Comparison of ENCODE assay signal across 9 cellular contexts in genomic region chr7:116165717-116166116, GRCh38. TPM values are rescaled to one million over a fixed set of nuclear protein-coding genes. Genes with fewer than 3 reads are reported as not detected.
A peak's percentile ranks its signal among the peaks of the same experiment; 100 is the strongest.
DNase-seq lines count a peak whose midpoint lies in the region; ATAC-seq and TF ChIP-seq lines count a peak whose summit lies in the region.
"Had no signal": no experiment of that assay in that cellular context is flagged by ENCODE, and none has a peak within 500 bp of the region (broad histone marks: within the 10 kb centered on the region; RNA-seq: fewer than 3 reads in every experiment).

No MANE protein-coding gene starts in this region.

- intact Hi-C loops in spleen (cut with DNase I; ENCODE audit: low total_unique reads), result no loop called here

- H3K4me3 ChIP-seq in spleen (no peak overlapping the region), right atrium auricular region (no peak overlapping the region)

- H3K27ac ChIP-seq in spleen, result peak overlapping the region in 5 of 8 donors; percentile 44 to 65 (median 63)
- H3K27ac ChIP-seq in right atrium auricular region, result no peak overlapping the region

- no peak for TF ChIP-seq POLR2A in spleen (IDR thresholded peaks at IDR 0.05)

- H3K27me3 ChIP-seq in spleen (replicated peaks in 1 of 7), result no peaks in the 10 kb centered on the region
- H3K27me3 ChIP-seq in right atrium auricular region, result no peaks in the 10 kb centered on the region

- ATAC-seq in GM19324 (IDR thresholded peaks at IDR 0.05; ENCODE audit: low FRiP score, unreplicated experiment) (peak; percentile 46), HG02852 (IDR thresholded peaks at IDR 0.05; ENCODE audit: unreplicated experiment) (peak; percentile 81)

- no peaks in the 10 kb centered on the region for H3K9me3 ChIP-seq in spleen
- H3K9me3 ChIP-seq in right atrium auricular region, result no peaks in the 10 kb centered on the region

- H3K4me1 ChIP-seq in spleen (peaks cover 0 to 49% (median 17%) of the 10 kb centered on the region in 6 donors), right atrium auricular region (no peaks in the 10 kb centered on the region)

- TF ChIP-seq CTCF in spleen (IDR thresholded peaks at IDR 0.05 in 8 of 11, conservative IDR thresholded peaks at IDR 0.05 in 3 of 11) (no peak), right atrium auricular region (IDR thresholded peaks at IDR 0.05) (no peak)

- DNase-seq in Kasumi-1 (lab: John Stamatoyannopoulos, UW) (peak; percentile 59 to 66), spleen (no peak), DMS114 treated with DMSO at 0.1 percent for 48 hours (lab: John Stamatoyannopoulos, UW; ENCODE audit: unreplicated experiment) (no peak), right atrium auricular region (ENCODE audit: low spot score) (no peak), GDM1 (lab: John Stamatoyannopoulos, UW) (no peak), NCI-H1092 treated with DMSO at 0.1 percent for 48 hours (lab: John Stamatoyannopoulos, UW) (no peak)
- DNase-seq: activated CD4-positive, alpha-beta T cell treated with anti-CD3 and anti-CD28 coated beads, Interleukin-2, amount 50 U/mL, for 1 hour had no signal

- WGBS in spleen, 5 donors, result 27 to 53% (median 43%) methylated on average over 2 of the region's 2 CpGs

- H3K36me3 ChIP-seq in spleen (no peaks in the 10 kb centered on the region), right atrium auricular region (no peaks in the 10 kb centered on the region)

RNA-seq across cellular contexts. Expression of gene TES, which starts 44.6 kb away (rescaled TPM):
- 10 to 100 TPM; 52.6 to 79.7 (median 66.4) TPM for total RNA-seq in spleen
- polyA plus RNA-seq in spleen, result 10 to 100 TPM; 28.5 to 34.9 (median 32.9) TPM
- total RNA-seq in right atrium auricular region, result 10 to 100 TPM; 18.0 to 23.3 TPM

Comparison
In these comparisons a context has a peak if more than half of its experiments do, and no peak if none do; other contexts are left out.
1. DNase-seq: peak in Kasumi-1 (2 of 2); none in spleen (single experiment), DMS114 treated with DMSO at 0.1 percent for 48 hours (single experiment), right atrium auricular region (single experiment), GDM1 (single experiment) and NCI-H1092 treated with DMSO at 0.1 percent for 48 hours (single experiment).
2. H3K27ac ChIP-seq: peak in spleen (5 of 8); none in right atrium auricular region (0 of 2).